8 cellular contexts compared by ENCODE assay signal in genomic region chr2:54054271-54054670, GRCh38.
DNase-seq lines count a peak whose midpoint lies in the region; ATAC-seq and TF ChIP-seq lines count a peak whose summit lies in the region.
"Had no signal": no experiment of that assay in that cellular context is flagged by ENCODE, and none has a peak within 500 bp of the region (broad histone marks: within the 10 kb centered on the region; RNA-seq: fewer than 3 reads in every experiment).

No MANE protein-coding gene starts in this region.

- TF ChIP-seq POLR2A in esophagus squamous epithelium (IDR thresholded peaks at IDR 0.05) = no peak

- H3K27me3 Mint-ChIP-seq in T-cell (no peaks in the 10 kb centered on the region), osteocyte (ENCODE audit: unreplicated experiment) (no peaks in the 10 kb centered on the region)
- no peaks in the 10 kb centered on the region for H3K27me3 Mint-ChIP-seq in stimulated activated naive CD8-positive, alpha-beta T cell treated with anti-CD3 and anti-CD28 coated beads, Interleukin-15, Interleukin-2, amounts not matched to agents 100 ng/mL and 50 ng/mL, for 24 hours

- no peaks in the 10 kb centered on the region for H3K9me3 ChIP-seq in esophagus squamous epithelium
- H3K9me3 ChIP-seq: right atrium auricular region had no signal

- POLR2A ChIA-PET in T-cell (lab: Charles Lee) = no interaction called here

- peaks cover 0 to 4% (median 0%) of the 10 kb centered on the region in 3 donors for H3K9me3 Mint-ChIP-seq in T-cell
- H3K9me3 Mint-ChIP-seq in stimulated activated naive CD8-positive, alpha-beta T cell treated with anti-CD3 and anti-CD28 coated beads, Interleukin-15, Interleukin-2, amounts not matched to agents 100 ng/mL and 50 ng/mL, for 24 hours = no peaks in the 10 kb centered on the region
- peaks cover 10% of the 10 kb centered on the region for H3K9me3 Mint-ChIP-seq in osteocyte (ENCODE audit: unreplicated experiment)

- H3K27me3 ChIP-seq in esophagus squamous epithelium = no peaks in the 10 kb centered on the region
- H3K27me3 ChIP-seq: right atrium auricular region had no signal

- ATAC-seq in GM19324 (IDR thresholded peaks at IDR 0.05; ENCODE audit: low FRiP score, unreplicated experiment) (peak; percentile 60), HG02840 (IDR thresholded peaks at IDR 0.05; ENCODE audit: low FRiP score, unreplicated experiment) (peak; percentile 78), T-cell (replicated peaks in 1 of 4) (peak in 1 of 4 experiments; percentile 29)

- TF ChIP-seq CTCF in osteocyte (IDR thresholded peaks at IDR 0.05) = no peak
- TF ChIP-seq CTCF in esophagus squamous epithelium (IDR thresholded peaks at IDR 0.05) = no peak

- H3K36me3 Mint-ChIP-seq in T-cell = peaks cover 24% of the 10 kb centered on the region
- peaks cover 18% of the 10 kb centered on the region for H3K36me3 Mint-ChIP-seq in stimulated activated naive CD8-positive, alpha-beta T cell treated with anti-CD3 and anti-CD28 coated beads, Interleukin-15, Interleukin-2, amounts not matched to agents 100 ng/mL and 50 ng/mL, for 24 hours (ENCODE audit: low read depth)
- peaks cover 19% of the 10 kb centered on the region for H3K36me3 Mint-ChIP-seq in osteocyte (ENCODE audit: unreplicated experiment)

- no peaks in the 10 kb centered on the region for H3K4me1 ChIP-seq in esophagus squamous epithelium
- H3K4me1 ChIP-seq: right atrium auricular region had no signal

- CTCF ChIA-PET in T-cell (lab: Charles Lee) = interaction anchor here in 1 of 2 donors (0.6 to 1.3 kb wide), 3 partner anchors 12 to 820 kb away, joined by 3 to 5 read pairs (median 3); no protein-coding TSS in a partner anchor

- H3K27ac ChIP-seq in esophagus squamous epithelium = peak overlapping the region in 1 of 4 donors; percentile 6
- H3K27ac ChIP-seq: right atrium auricular region had no signal

- H3K36me3 ChIP-seq in esophagus squamous epithelium = peaks cover 0 to 30% (median 0%) of the 10 kb centered on the region in 3 donors

- DNase-seq in T-cell (no peak), osteocyte (ENCODE audit: extremely low spot score, unreplicated experiment) (no peak), anterior cingulate cortex (lab: John Stamatoyannopoulos, UW) (no peak), esophagus squamous epithelium (lab: John Stamatoyannopoulos, UW) (no peak)

- no peak overlapping the region for H3K4me3 ChIP-seq in esophagus squamous epithelium
- H3K4me3 ChIP-seq: right atrium auricular region had no signal

- intact Hi-C loops in esophagus squamous epithelium (cut with DNase I) = no loop called here

- H3K27ac Mint-ChIP-seq in T-cell (peak overlapping the region; percentile 94 to 97), osteocyte (ENCODE audit: unreplicated experiment) (no peak overlapping the region)
- peak overlapping the region; percentile 5 for H3K27ac Mint-ChIP-seq in stimulated activated naive CD8-positive, alpha-beta T cell treated with anti-CD3 and anti-CD28 coated beads, Interleukin-15, Interleukin-2, amounts not matched to agents 100 ng/mL and 50 ng/mL, for 24 hours

- H3K4me1 Mint-ChIP-seq in T-cell (peaks cover 17 to 36% (median 25%) of the 10 kb centered on the region in 3 donors), osteocyte (ENCODE audit: unreplicated experiment) (peaks cover 5% of the 10 kb centered on the region)
- H3K4me1 Mint-ChIP-seq in stimulated activated naive CD8-positive, alpha-beta T cell treated with anti-CD3 and anti-CD28 coated beads, Interleukin-15, Interleukin-2, amounts not matched to agents 100 ng/mL and 50 ng/mL, for 24 hours (ENCODE audit: low read depth) = peaks cover 30% of the 10 kb centered on the region

- H3K4me3 Mint-ChIP-seq in T-cell (peak overlapping the region; percentile 36 to 59 (median 50)), osteocyte (ENCODE audit: unreplicated experiment) (no peak overlapping the region)
- H3K4me3 Mint-ChIP-seq in stimulated activated naive CD8-positive, alpha-beta T cell treated with anti-CD3 and anti-CD28 coated beads, Interleukin-15, Interleukin-2, amounts not matched to agents 100 ng/mL and 50 ng/mL, for 24 hours = peak overlapping the region; percentile 16

- 67 to 76% methylated on average over 3 of the region's 3 CpGs for WGBS in esophagus squamous epithelium, 2 donors
